ENCODE assay signal across 7 cellular contexts in genomic region chr18:22813648-22814328, GRCh38.
DNase-seq lines count a peak whose midpoint lies in the region; ATAC-seq, FAIRE-seq and TF ChIP-seq lines count a peak whose summit lies in the region.

No MANE protein-coding gene starts in this region.

- H3K4me3 Mint-ChIP-seq in H9, result no peak overlapping the region

- H3K27me3 ChIP-seq in DOHH2 (ENCODE audit: control insufficient read depth, low read length) (peaks cover 21% of the 10 kb centered on the region), H9 (ENCODE audit: insufficient read depth, low read length) (no peaks in the 10 kb centered on the region), fibroblast of lung (ENCODE audit: control insufficient read depth, insufficient read depth, low read length) (no peaks in the 10 kb centered on the region)

- H3K79me1 ChIP-seq in H9 (ENCODE audit: insufficient read depth, low read depth, low read length, poor library complexity, severe bottlenecking), result no peaks in the 10 kb centered on the region

- H3K9ac ChIP-seq in H9 (ENCODE audit: extremely low read depth, insufficient read length, low read length) (no peak overlapping the region), fibroblast of lung (ENCODE audit: insufficient read depth, low read length) (no peak overlapping the region)

- peak; percentile 49 for TF ChIP-seq CTCF in DOHH2 (IDR thresholded peaks at IDR 0.05; ENCODE audit: low read depth, low read length, poor library complexity, severe bottlenecking)
- peak; percentile 88 for TF ChIP-seq CTCF in H9 (conservative IDR thresholded peaks at IDR 0.05)
- TF ChIP-seq CTCF in fibroblast of lung (conservative IDR thresholded peaks at IDR 0.05 in 1 of 2, IDR thresholded peaks at IDR 0.05 in 1 of 2; ENCODE audit: low read depth in 1 of 2, low read length in 2 of 2), result peak; percentile 57

- no peak for DNase-seq in H9
- peak; percentile 21 for DNase-seq in RCC 7860 (ENCODE audit: low spot score)
- DNase-seq in fibroblast of lung (ENCODE audit: low read depth in 2 of 2), result peak; percentile 52 to 63
- peak; percentile 24 for DNase-seq in superior temporal gyrus (ENCODE audit: extremely low spot score)
- no peak for DNase-seq in frontal cortex (ENCODE audit: low spot score in 2 of 2)

- H3K4me1 ChIP-seq in DOHH2 (ENCODE audit: control insufficient read depth, low read length) (no peaks in the 10 kb centered on the region), H9 (ENCODE audit: insufficient read depth, low read length) (no peaks in the 10 kb centered on the region), fibroblast of lung (ENCODE audit: control insufficient read depth, extremely low read depth, insufficient read depth, low read length) (no peaks in the 10 kb centered on the region)

- H3K36me3 ChIP-seq in DOHH2 (ENCODE audit: control insufficient read depth, low read length), result no peaks in the 10 kb centered on the region
- H3K36me3 ChIP-seq in fibroblast of lung (ENCODE audit: control insufficient read depth, insufficient read depth, low read length), result no peaks in the 10 kb centered on the region

- H2BK12ac ChIP-seq in H9 (ENCODE audit: insufficient read length, low read depth, low read length), result no peak overlapping the region

- no peak overlapping the region for H3K27ac Mint-ChIP-seq in H9

- H3K4ac ChIP-seq in H9 (ENCODE audit: low read depth, low read length), result no peak overlapping the region

- H3K4me3 ChIP-seq in DOHH2 (ENCODE audit: low read length) (no peak overlapping the region), fibroblast of lung (replicated peaks in 1 of 4; ENCODE audit: control extremely low read depth in 1 of 4, insufficient read depth in 1 of 4, low read depth in 3 of 4, low read length in 4 of 4) (no peak overlapping the region)

- H3K79me2 ChIP-seq in DOHH2 (ENCODE audit: control insufficient read depth, low read length) (no peaks in the 10 kb centered on the region), H9 (ENCODE audit: insufficient read depth, low read length) (no peaks in the 10 kb centered on the region), fibroblast of lung (ENCODE audit: control insufficient read depth, insufficient read depth, low read length) (no peaks in the 10 kb centered on the region)

- no peak overlapping the region for H4K5ac ChIP-seq in H9 (ENCODE audit: insufficient read length, low read depth, low read length)

- H3T11ph ChIP-seq in H9 (ENCODE audit: low read length), result no peak overlapping the region

- H4K91ac ChIP-seq in H9 (ENCODE audit: insufficient read length, low read depth, low read length), result no peak overlapping the region

- no peak overlapping the region for H3K23ac ChIP-seq in H9 (ENCODE audit: insufficient read length, low read depth, low read length)

- no peak overlapping the region for H3K18ac ChIP-seq in H9 (ENCODE audit: insufficient read length, low read depth, low read length)

- no peaks in the 10 kb centered on the region; the same call in 1 of the 2 replicates for H3K27me3 Mint-ChIP-seq in H9 (ENCODE audit: low read depth)

- H3K27ac ChIP-seq in DOHH2 (ENCODE audit: low read depth, low read length), result no peak overlapping the region
- no peak overlapping the region for H3K27ac ChIP-seq in H9 (ENCODE audit: insufficient read length, low read depth, low read length)
- H3K27ac ChIP-seq in fibroblast of lung (ENCODE audit: insufficient read depth, low read length), result no peak overlapping the region

- whole genome bisulfite sequencing in H9 (ENCODE audit: extremely low coverage, insufficient read length, low lambda C conversion rate), result no CpG with 5 or more reads among the region's 6 CpGs

- H3K9me3 Mint-ChIP-seq in H9, result no peaks in the 10 kb centered on the region

- no peak overlapping the region for H2BK20ac ChIP-seq in H9 (ENCODE audit: low read depth, low read length, poor library complexity, severe bottlenecking)

- H3K23me2 ChIP-seq in H9 (ENCODE audit: insufficient read length, low read depth, low read length, poor library complexity, severe bottlenecking), result no peaks in the 10 kb centered on the region

- H3K4me2 ChIP-seq in DOHH2 (ENCODE audit: low read length) (no peak overlapping the region), H9 (ENCODE audit: insufficient read depth, insufficient read length, low read length) (no peak overlapping the region), fibroblast of lung (ENCODE audit: extremely low read depth, insufficient read depth, low read length) (no peak overlapping the region)

- H4K20me1 ChIP-seq in DOHH2 (ENCODE audit: control insufficient read depth, insufficient read depth, low read depth, low read length) (no peaks in the 10 kb centered on the region), H9 (ENCODE audit: control insufficient read depth, insufficient read depth, insufficient read length) (no peaks in the 10 kb centered on the region), fibroblast of lung (ENCODE audit: control insufficient read depth, extremely low read depth, insufficient read depth, low read length) (no peaks in the 10 kb centered on the region)

- H3K14ac ChIP-seq in H9 (ENCODE audit: insufficient read depth, low read length), result no peak overlapping the region

- H4K8ac ChIP-seq in H9 (replicated peaks; ENCODE audit: insufficient read length, low read depth, low read length), result no peak overlapping the region

- no peak overlapping the region for H2BK120ac ChIP-seq in H9 (ENCODE audit: low read depth, low read length, poor library complexity, severe bottlenecking)

- H3F3A ChIP-seq in DOHH2 (ENCODE audit: control insufficient read depth, insufficient read depth), result no peaks in the 10 kb centered on the region

- no peak for ATAC-seq in GM21529 (IDR thresholded peaks at IDR 0.05; ENCODE audit: unreplicated experiment)

- H3K4me1 Mint-ChIP-seq in H9, result peaks cover 0 to 22% of the 10 kb centered on the region in 2 experiments; a peak in 2 of 4 replicates

- H2BK5ac ChIP-seq in H9 (ENCODE audit: insufficient read length, low read length), result no peak overlapping the region

- no peak overlapping the region for H2AK5ac ChIP-seq in H9 (ENCODE audit: insufficient read length, low read length)

- H2BK15ac ChIP-seq in H9 (ENCODE audit: low read depth, low read length), result no peak overlapping the region

- FAIRE-seq in RCC 7860 (lab: Jason Lieb, UNC), result peak; percentile 29
- no peak for FAIRE-seq in frontal cortex (lab: Jason Lieb, UNC)

- H3K36me3 Mint-ChIP-seq in H9 (ENCODE audit: insufficient read depth in 1 of 3, low read depth in 3 of 3), result no peaks in the 10 kb centered on the region

- H3K9me3 ChIP-seq in DOHH2 (ENCODE audit: control insufficient read depth, insufficient read depth, low read length), result no peaks in the 10 kb centered on the region
- no peaks in the 10 kb centered on the region for H3K9me3 ChIP-seq in H9 (ENCODE audit: control insufficient read depth, low read depth, low read length)
- no peaks in the 10 kb centered on the region for H3K9me3 ChIP-seq in fibroblast of lung (ENCODE audit: control insufficient read depth, insufficient read depth, low read depth, low read length)

- no peak overlapping the region for H2AFZ ChIP-seq in H9 (ENCODE audit: low read length)
- H2AFZ ChIP-seq in fibroblast of lung (ENCODE audit: low read length), result no peak overlapping the region

- no peaks in the 10 kb centered on the region for H3K9me2 ChIP-seq in DOHH2 (replicated peaks; ENCODE audit: control insufficient read depth, low read length)

- no peak overlapping the region for H3K56ac ChIP-seq in H9 (ENCODE audit: insufficient read length, low read depth, low read length)

Comparison
In these comparisons a context has a peak if more than half of its experiments do, and no peak if none do; other contexts are left out.
1. DNase-seq: peak in RCC 7860 (single experiment), fibroblast of lung (2 of 2) and superior temporal gyrus (single experiment); none in H9 (single experiment) and frontal cortex (0 of 2).
2. Peak in every context shown above with its lines, with median percentiles within 50 percentile points of each other: CTCF ChIP-seq.